35 cellular contexts compared by ENCODE assay signal in the genomic region with DNA sequence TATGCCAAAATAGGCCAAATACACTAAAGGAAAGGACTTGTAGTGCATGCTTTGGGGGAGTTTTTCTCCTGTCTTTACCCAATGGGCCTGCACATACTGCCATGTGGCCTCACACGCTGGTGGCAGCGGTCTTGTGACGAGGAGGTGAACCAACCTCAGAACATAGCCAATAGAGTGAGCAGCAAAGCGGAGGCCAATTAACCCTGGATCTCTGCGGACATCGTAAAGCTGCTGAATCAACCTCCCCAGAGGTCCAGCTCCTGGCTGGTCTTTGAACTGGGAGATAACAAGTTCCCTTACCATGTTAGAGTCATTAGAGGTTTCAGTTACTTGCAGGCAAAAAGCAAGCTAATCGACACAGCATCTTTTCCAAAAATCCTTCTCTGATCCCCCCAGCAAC.
"Had no signal": no experiment of that assay in that cellular context is flagged by ENCODE, and none has a peak within 500 bp of the region (broad histone marks: within the 10 kb centered on the region; RNA-seq: fewer than 3 reads in every experiment).

No MANE protein-coding gene starts in this region.

- H3K4me3 ChIP-seq: adrenal gland, body of pancreas, breast epithelium had no signal

- H3K9me3 ChIP-seq: adrenal gland, body of pancreas, breast epithelium had no signal

- H3K27me3 Mint-ChIP-seq: activated CD4-positive, alpha-beta T cell treated with anti-CD3 and anti-CD28 coated beads, Interleukin-2, amount 10 ng/mL, durations not matched to agents 24 days and 14 days had no signal

- H3K36me3 ChIP-seq: adrenal gland, brain microvascular endothelial cell, breast epithelium had no signal

- H3K27me3 ChIP-seq: body of pancreas, brain microvascular endothelial cell had no signal

- H3K4me3 Mint-ChIP-seq: activated B cell treated with CpG ODN at 0.5 μM for 24 hours; activated CD4-positive, alpha-beta memory T cell treated with anti-CD3 and anti-CD28 coated beads for 36 hours; activated CD4-positive, alpha-beta T cell treated with anti-CD3 and anti-CD28 coated beads, Interleukin-2, amount 10 ng/mL, durations not matched to agents 24 days and 14 days; activated CD8-positive, alpha-beta T cell treated with anti-CD3 and anti-CD28 coated beads for 36 hours; activated naive CD4-positive, alpha-beta T cell treated with anti-CD3 and anti-CD28 coated beads for 36 hours; activated naive CD8-positive, alpha-beta T cell treated with anti-CD3 and anti-CD28 coated beads for 36 hours; activated T-cell treated with anti-CD3 and anti-CD28 coated beads, Interleukin-2, amount 50 U/mL, for 4 hours; activated T-cell treated with anti-CD3 and anti-CD28 coated beads, Interleukin-2, amount 50 U/mL, for 72 hours; activated T-helper 1 cell treated with anti-CD3 and anti-CD28 coated beads, Interleukin-12 subunit alpha, Interleukin-12 subunit beta, Interleukin-2, Interleukin-4 antibody, amounts not matched to agents 30 ng/mL and 10 ng/mL and 1 ng/mL, durations not matched to agents 14 hours and 24 hours and 36 hours; activated T-helper 17 cell treated with anti-CD3 and anti-CD28 coated beads, Interleukin-2, amount 50 U/mL, for 72 hours; T-helper 1 cell treated with Interleukin-12 subunit alpha and Interleukin-12 subunit beta and Interleukin-4 antibody, amounts not matched to agents 30 μg/mL and 1 μg/mL, for 36 hours; T-helper 2 cell treated with Interferon-gamma antibody and Interleukin-4, amounts not matched to agents 5 μg/mL and 100 μg/mL, for 36 hours had no signal

- H3K4me1 Mint-ChIP-seq: activated B cell treated with CpG ODN at 0.5 μM for 24 hours; activated CD4-positive, alpha-beta T cell treated with anti-CD3 and anti-CD28 coated beads, Interleukin-2, amount 10 ng/mL, durations not matched to agents 24 days and 14 days; activated naive CD8-positive, alpha-beta T cell treated with anti-CD3 and anti-CD28 coated beads for 36 hours; activated T-helper 17 cell treated with anti-CD3 and anti-CD28 coated beads, Interleukin-2, amount 50 U/mL, for 72 hours had no signal

- H3K9me3 Mint-ChIP-seq: activated B cell treated with CpG ODN at 0.5 μM for 24 hours; activated CD4-positive, alpha-beta memory T cell treated with anti-CD3 and anti-CD28 coated beads for 36 hours; activated CD4-positive, alpha-beta T cell treated with anti-CD3 and anti-CD28 coated beads, Interleukin-2, amount 10 ng/mL, durations not matched to agents 24 days and 14 days; activated CD8-positive, alpha-beta T cell treated with anti-CD3 and anti-CD28 coated beads for 36 hours; activated naive CD4-positive, alpha-beta T cell treated with anti-CD3 and anti-CD28 coated beads for 36 hours; activated naive CD4-positive, alpha-beta T cell treated with anti-CD3 and anti-CD28 coated beads, Interleukin-2, amount 50 U/mL, for 72 hours; activated naive CD8-positive, alpha-beta T cell treated with anti-CD3 and anti-CD28 coated beads for 36 hours; activated T-cell treated with anti-CD3 and anti-CD28 coated beads, Interleukin-2, amount 50 U/mL, for 4 hours; activated T-cell treated with anti-CD3 and anti-CD28 coated beads, Interleukin-2, amount 50 U/mL, for 72 hours; activated T-helper 1 cell treated with anti-CD3 and anti-CD28 coated beads, Interleukin-12 subunit alpha, Interleukin-12 subunit beta, Interleukin-2, Interleukin-4 antibody, amounts not matched to agents 30 ng/mL and 10 ng/mL and 1 ng/mL, durations not matched to agents 14 hours and 24 hours and 36 hours; activated T-helper 17 cell treated with anti-CD3 and anti-CD28 coated beads, Interleukin-2, amount 50 U/mL, for 72 hours; T-helper 1 cell treated with Interleukin-12 subunit alpha and Interleukin-12 subunit beta and Interleukin-4 antibody, amounts not matched to agents 30 μg/mL and 1 μg/mL, for 36 hours; T-helper 2 cell treated with Interferon-gamma antibody and Interleukin-4, amounts not matched to agents 5 μg/mL and 100 μg/mL, for 36 hours had no signal

- H3K4me1 ChIP-seq: adrenal gland, body of pancreas, breast epithelium had no signal

- H3K27ac Mint-ChIP-seq: activated B cell treated with CpG ODN at 0.5 μM for 24 hours; activated CD4-positive, alpha-beta memory T cell treated with anti-CD3 and anti-CD28 coated beads for 36 hours; activated CD4-positive, alpha-beta T cell treated with anti-CD3 and anti-CD28 coated beads, Interleukin-2, amount 10 ng/mL, durations not matched to agents 24 days and 14 days; activated CD8-positive, alpha-beta T cell treated with anti-CD3 and anti-CD28 coated beads for 36 hours; activated naive CD4-positive, alpha-beta T cell treated with anti-CD3 and anti-CD28 coated beads for 36 hours; activated naive CD4-positive, alpha-beta T cell treated with anti-CD3 and anti-CD28 coated beads, Interleukin-2, amount 50 U/mL, for 72 hours; activated naive CD8-positive, alpha-beta T cell treated with anti-CD3 and anti-CD28 coated beads for 36 hours; activated T-cell treated with anti-CD3 and anti-CD28 coated beads, Interleukin-2, amount 50 U/mL, for 72 hours; activated T-helper 1 cell treated with anti-CD3 and anti-CD28 coated beads, Interleukin-12 subunit alpha, Interleukin-12 subunit beta, Interleukin-2, Interleukin-4 antibody, amounts not matched to agents 30 ng/mL and 10 ng/mL and 1 ng/mL, durations not matched to agents 14 hours and 24 hours and 36 hours; activated T-helper 17 cell treated with anti-CD3 and anti-CD28 coated beads, Interleukin-2, amount 50 U/mL, for 72 hours; T-helper 1 cell treated with Interleukin-12 subunit alpha and Interleukin-12 subunit beta and Interleukin-4 antibody, amounts not matched to agents 30 μg/mL and 1 μg/mL, for 36 hours; T-helper 2 cell treated with Interferon-gamma antibody and Interleukin-4, amounts not matched to agents 5 μg/mL and 100 μg/mL, for 36 hours had no signal

- DNase-seq: activated B cell treated with CpG ODN at 0.5 μM for 24 hours; activated CD4-positive, alpha-beta memory T cell treated with anti-CD3 and anti-CD28 coated beads for 36 hours; activated CD4-positive, alpha-beta T cell treated with anti-CD3 and anti-CD28 coated beads for 4 hours; activated CD4-positive, alpha-beta T cell treated with anti-CD3 and anti-CD28 coated beads, Interleukin-2, amount 10 ng/mL, durations not matched to agents 24 days and 14 days; activated CD4-positive, alpha-beta T cell treated with anti-CD3 and anti-CD28 coated beads, Interleukin-2, amount 50 U/mL, for 1 hour; activated CD4-positive, alpha-beta T cell treated with anti-CD3 and anti-CD28 coated beads, Interleukin-2, amount 50 U/mL, for 4 hours; activated CD4-positive, CD25-positive, alpha-beta regulatory T cell treated with anti-CD3 and anti-CD28 coated beads, Interleukin-2, amount 50 U/mL, for 72 hours; activated CD8-positive, alpha-beta memory T cell treated with anti-CD3 and anti-CD28 coated beads, Interleukin-2, amount 50 U/mL, for 4 hours; activated CD8-positive, alpha-beta T cell treated with anti-CD3 and anti-CD28 coated beads for 36 hours; activated effector memory CD4-positive, alpha-beta T cell treated with anti-CD3 and anti-CD28 coated beads, Interleukin-2, amount 50 U/mL, for 16 hours; activated gamma-delta T cell treated with Interleukin-2 at 50 U/mL for 16 hours; activated naive CD4-positive, alpha-beta T cell; activated naive CD4-positive, alpha-beta T cell treated with anti-CD3 and anti-CD28 coated beads for 36 hours; activated naive CD4-positive, alpha-beta T cell treated with anti-CD3 and anti-CD28 coated beads, Interleukin-2, amount 50 U/mL, for 16 hours; activated naive CD8-positive, alpha-beta T cell treated with anti-CD3 and anti-CD28 coated beads for 36 hours; activated T-cell treated with anti-CD3 and anti-CD28 coated beads for 4 hours; activated T-cell treated with anti-CD3 and anti-CD28 coated beads, Interleukin-2, amount 50 U/mL, for 1 hour; activated T-cell treated with anti-CD3 and anti-CD28 coated beads, Interleukin-2, amount 50 U/mL, for 4 hours; activated T-cell treated with anti-CD3 and anti-CD28 coated beads, Interleukin-2, amount 50 U/mL, for 72 hours; adrenal gland; amniotic stem cell; aorta; body of pancreas; brain microvascular endothelial cell; central memory CD4-positive, alpha-beta T cell; T-helper 1 cell; T-helper 2 cell; T-helper 9 cell had no signal

- ATAC-seq: activated CD8-positive, alpha-beta T cell treated with anti-CD3 and anti-CD28 coated beads for 36 hours; activated naive CD4-positive, alpha-beta T cell treated with anti-CD3 and anti-CD28 coated beads, Interleukin-2, amount 50 U/mL, for 72 hours; activated T-cell treated with anti-CD3 and anti-CD28 coated beads, Interleukin-2, amount 50 U/mL, for 4 hours; activated T-cell treated with anti-CD3 and anti-CD28 coated beads, Interleukin-2, amount 50 U/mL, for 72 hours; activated T-helper 17 cell treated with anti-CD3 and anti-CD28 coated beads, Interleukin-2, amount 50 U/mL, for 72 hours; body of pancreas had no signal

- H3K36me3 Mint-ChIP-seq: activated CD4-positive, alpha-beta memory T cell treated with anti-CD3 and anti-CD28 coated beads for 36 hours; activated naive CD4-positive, alpha-beta T cell treated with anti-CD3 and anti-CD28 coated beads, Interleukin-2, amount 50 U/mL, for 72 hours; activated naive CD8-positive, alpha-beta T cell treated with anti-CD3 and anti-CD28 coated beads for 36 hours had no signal

- H3K27ac ChIP-seq: adrenal gland, body of pancreas, brain microvascular endothelial cell, breast epithelium, VCaP had no signal
